Comparison of ENCODE assay signal across 22 cellular contexts in the genomic region with DNA sequence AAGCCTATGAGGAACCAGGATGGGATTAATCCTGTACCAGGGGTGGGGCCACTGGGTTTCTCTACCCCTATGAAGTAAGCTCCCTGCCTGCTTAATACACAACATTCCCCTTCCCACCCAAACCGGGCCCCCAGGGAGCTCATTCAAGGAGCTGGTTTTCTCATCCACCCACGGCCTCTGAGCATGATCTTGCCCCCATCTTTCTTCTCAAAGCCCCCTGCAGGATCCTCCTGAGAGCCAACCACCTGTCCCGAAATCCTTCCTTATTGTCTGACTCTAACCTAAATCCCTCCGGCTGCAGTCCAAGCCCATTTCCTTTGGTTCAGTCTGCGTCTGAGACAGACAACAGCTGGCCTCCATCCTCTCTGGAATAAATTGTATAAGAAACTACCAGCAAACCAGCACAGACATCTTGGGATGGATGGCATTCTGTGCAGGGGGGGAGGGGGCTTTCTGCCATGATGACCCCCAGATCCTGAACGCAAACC. TPM values are rescaled to one million over a fixed set of nuclear protein-coding genes. Genes with fewer than 3 reads are reported as not detected.
A peak's percentile ranks its signal among the peaks of the same experiment; 100 is the strongest.
DNase-seq lines count a peak whose midpoint lies in the region; FAIRE-seq and TF ChIP-seq lines count a peak whose summit lies in the region.
"Had no signal": no experiment of that assay in that cellular context is flagged by ENCODE, and none has a peak within 500 bp of the region (broad histone marks: within the 10 kb centered on the region; RNA-seq: fewer than 3 reads in every experiment).

No MANE protein-coding gene starts in this region.

- H2AK5ac ChIP-seq in H9 (ENCODE audit: insufficient read length, low read length): no peak overlapping the region

- no peak overlapping the region for H2BK5ac ChIP-seq in H9 (ENCODE audit: insufficient read length, low read length)

- CTCF ChIA-PET in PC-9 (lab: Charles Lee) (no interaction called here), MCF 10A (lab: Yijun Ruan, JAX) (interaction anchor here (3.0 kb wide), 1 partner anchor 10 kb away, joined by 9 read pairs; no protein-coding TSS in a partner anchor)
- CTCF ChIA-PET in activated CD4-positive, alpha-beta memory T cell treated with anti-CD3 and anti-CD28 coated beads for 36 hours (lab: Charles Lee): interaction anchor here (0.8 to 1.0 kb wide), 2 partner anchors 94 to 334 kb away, joined by 3 to 4 read pairs; no protein-coding TSS in a partner anchor

- no peak overlapping the region for H3T11ph ChIP-seq in H9 (ENCODE audit: low read length)

- H3K27me3 Mint-ChIP-seq in H9 (ENCODE audit: low read depth) (peaks cover 2% of the 10 kb centered on the region; the same call in 1 of the 2 replicates), MCF 10A (ENCODE audit: insufficient read depth, unreplicated experiment) (no peaks in the 10 kb centered on the region)
- H3K27me3 Mint-ChIP-seq in activated CD4-positive, alpha-beta memory T cell treated with anti-CD3 and anti-CD28 coated beads for 36 hours: no peaks in the 10 kb centered on the region
- H3K27me3 Mint-ChIP-seq: activated CD8-positive, alpha-beta T cell treated with anti-CD3 and anti-CD28 coated beads for 36 hours; activated naive CD4-positive, alpha-beta T cell treated with anti-CD3 and anti-CD28 coated beads, Interleukin-2, amount 50 U/mL, for 24 hours; CD4-positive, alpha-beta memory T cell had no signal

- POLR2A ChIA-PET in PC-9 (lab: Charles Lee; ENCODE audit: unreplicated experiment) (interaction anchor here (0.6 kb wide), 1 partner anchor 31 kb away, joined by 3 read pairs; no protein-coding TSS in a partner anchor), MCF 10A (lab: Yijun Ruan, JAX) (no interaction called here)
- POLR2A ChIA-PET in activated CD4-positive, alpha-beta memory T cell treated with anti-CD3 and anti-CD28 coated beads for 36 hours (lab: Charles Lee): no interaction called here

- H3K4me3 ChIP-seq in PC-9 (no peak overlapping the region), kidney (ENCODE audit: low read length in 2 of 2) (peak overlapping the region in 1 of 2 donors; percentile 18), small intestine (ENCODE audit: low read depth in 1 of 2, low read length in 2 of 2) (no peak overlapping the region)
- H3K4me3 ChIP-seq: heart right ventricle, lower lobe of right lung, ovary, sigmoid colon, thyroid gland had no signal

- H2BK12ac ChIP-seq in H9 (ENCODE audit: insufficient read length, low read depth, low read length): no peak overlapping the region

- no peak overlapping the region for H2BK15ac ChIP-seq in H9 (ENCODE audit: low read depth, low read length)

- H3K4me3 Mint-ChIP-seq in H9 (peak overlapping the region in 1 of 2 experiments; percentile 2; a peak in 3 of 5 replicates), MCF 10A (ENCODE audit: unreplicated experiment) (no peak overlapping the region)
- H3K4me3 Mint-ChIP-seq in activated CD4-positive, alpha-beta memory T cell treated with anti-CD3 and anti-CD28 coated beads for 36 hours: no peak overlapping the region
- H3K4me3 Mint-ChIP-seq: activated B cell treated with CpG ODN at 0.5 μM for 24 hours; activated CD8-positive, alpha-beta T cell treated with anti-CD3 and anti-CD28 coated beads for 36 hours; activated naive CD4-positive, alpha-beta T cell treated with anti-CD3 and anti-CD28 coated beads, Interleukin-2, amount 50 U/mL, for 24 hours; activated T-cell treated with anti-CD3 and anti-CD28 coated beads, Interleukin-2, amount 50 U/mL, for 4 hours; CD4-positive, alpha-beta memory T cell had no signal

- H3K27ac Mint-ChIP-seq in H9: peak overlapping the region; percentile 10 to 88 (median 14); a peak in 5 of 7 replicates
- H3K27ac Mint-ChIP-seq in activated CD4-positive, alpha-beta memory T cell treated with anti-CD3 and anti-CD28 coated beads for 36 hours: no peak overlapping the region
- H3K27ac Mint-ChIP-seq in MCF 10A (ENCODE audit: low read depth, unreplicated experiment): no peak overlapping the region
- H3K27ac Mint-ChIP-seq: activated B cell treated with CpG ODN at 0.5 μM for 24 hours; activated CD8-positive, alpha-beta T cell treated with anti-CD3 and anti-CD28 coated beads for 36 hours; activated naive CD4-positive, alpha-beta T cell treated with anti-CD3 and anti-CD28 coated beads, Interleukin-2, amount 50 U/mL, for 24 hours had no signal

- H3K27ac ChIP-seq in H9 (ENCODE audit: insufficient read length, low read depth, low read length): no peak overlapping the region
- H3K27ac ChIP-seq in PC-9: no peak overlapping the region
- H3K27ac ChIP-seq in kidney (ENCODE audit: low read depth in 2 of 2, low read length in 2 of 2): peak overlapping the region; percentile 59 to 60
- H3K27ac ChIP-seq in small intestine (ENCODE audit: low read depth in 1 of 2, low read length in 1 of 2): peak overlapping the region; percentile 83 to 87
- H3K27ac ChIP-seq: heart right ventricle, ovary, sigmoid colon had no signal

- no peaks in the 10 kb centered on the region for H3K27me3 ChIP-seq in H9 (ENCODE audit: insufficient read depth, low read length)
- no peaks in the 10 kb centered on the region for H3K27me3 ChIP-seq in PC-9 (ENCODE audit: insufficient read depth, low read depth)
- H3K27me3 ChIP-seq in small intestine (ENCODE audit: control insufficient read depth in 2 of 2, insufficient read depth in 2 of 2, low read length in 2 of 2): no peaks in the 10 kb centered on the region
- H3K27me3 ChIP-seq: ovary, sigmoid colon, thyroid gland had no signal

- no peak overlapping the region for H3K4ac ChIP-seq in H9 (ENCODE audit: low read depth, low read length)

- no peak overlapping the region for H2BK120ac ChIP-seq in H9 (ENCODE audit: low read depth, low read length, poor library complexity, severe bottlenecking)

- H2AFZ ChIP-seq in H9 (ENCODE audit: low read length) (no peak overlapping the region), PC-9 (no peak overlapping the region)

- intact Hi-C loops in PC-9 (cut with micrococcal nuclease; ENCODE audit: unreplicated experiment) (no loop called here), kidney (cut with DNase I) (no loop called here), MCF 10A (cut with micrococcal nuclease) (loop anchor here (10.0 kb wide), 1 partner anchor 697 kb away; no protein-coding TSS in a partner anchor)
- intact Hi-C loops in activated CD4-positive, alpha-beta memory T cell treated with anti-CD3 and anti-CD28 coated beads for 36 hours (cut with micrococcal nuclease): no loop called here

- no peak overlapping the region for H3K23ac ChIP-seq in H9 (ENCODE audit: insufficient read length, low read depth, low read length)

- H3K36me3 ChIP-seq in PC-9 (ENCODE audit: low read depth) (peaks cover 3% of the 10 kb centered on the region; the same call in 1 of the 2 replicates), kidney (ENCODE audit: control insufficient read depth in 1 of 2, insufficient read depth in 2 of 2, low read length in 2 of 2) (peaks cover 8 to 28% of the 10 kb centered on the region in 2 donors), small intestine (ENCODE audit: control insufficient read depth in 2 of 2, insufficient read depth in 2 of 2, low read length in 2 of 2) (peaks cover 0 to 2% of the 10 kb centered on the region in 2 donors)
- H3K36me3 ChIP-seq: heart right ventricle, lower lobe of right lung, ovary, sigmoid colon, thyroid gland had no signal

- H4K5ac ChIP-seq in H9 (ENCODE audit: insufficient read length, low read depth, low read length): no peak overlapping the region

- H3K9me3 Mint-ChIP-seq in H9 (no peaks in the 10 kb centered on the region), MCF 10A (ENCODE audit: unreplicated experiment) (no peaks in the 10 kb centered on the region)
- no peaks in the 10 kb centered on the region for H3K9me3 Mint-ChIP-seq in activated CD4-positive, alpha-beta memory T cell treated with anti-CD3 and anti-CD28 coated beads for 36 hours
- H3K9me3 Mint-ChIP-seq: activated B cell treated with CpG ODN at 0.5 μM for 24 hours; activated CD8-positive, alpha-beta T cell treated with anti-CD3 and anti-CD28 coated beads for 36 hours; activated naive CD4-positive, alpha-beta T cell treated with anti-CD3 and anti-CD28 coated beads, Interleukin-2, amount 50 U/mL, for 24 hours; activated T-cell treated with anti-CD3 and anti-CD28 coated beads, Interleukin-2, amount 50 U/mL, for 4 hours; CD4-positive, alpha-beta memory T cell had no signal

- WGBS in H9 (ENCODE audit: extremely low coverage, insufficient read length, low lambda C conversion rate): no CpG with 5 or more reads among the region's 6 CpGs
- WGBS in small intestine, 3 donors: 12 to 39% (median 27%) methylated on average over 6 of the region's 6 CpGs

- H3K4me1 Mint-ChIP-seq in H9 (peaks cover 77 to 81% of the 10 kb centered on the region in 2 experiments), MCF 10A (ENCODE audit: insufficient read depth, unreplicated experiment) (peaks cover 27% of the 10 kb centered on the region)
- peaks cover 17% of the 10 kb centered on the region for H3K4me1 Mint-ChIP-seq in activated CD4-positive, alpha-beta memory T cell treated with anti-CD3 and anti-CD28 coated beads for 36 hours (ENCODE audit: low read depth)
- H3K4me1 Mint-ChIP-seq: activated naive CD4-positive, alpha-beta T cell treated with anti-CD3 and anti-CD28 coated beads, Interleukin-2, amount 50 U/mL, for 24 hours had no signal

- DNase-seq in H9: no peak
- no peak for DNase-seq in PC-9
- DNase-seq in kidney: no peak
- DNase-seq in small intestine: no peak
- DNase-seq in activated CD4-positive, alpha-beta memory T cell treated with anti-CD3 and anti-CD28 coated beads for 36 hours: no peak
- no peak for DNase-seq in kidney tubule cell (ENCODE audit: low spot score)
- DNase-seq in MCF 10A (ENCODE audit: unreplicated experiment): no peak
- DNase-seq: activated B cell treated with CpG ODN at 0.5 μM for 24 hours; activated CD8-positive, alpha-beta T cell treated with anti-CD3 and anti-CD28 coated beads for 36 hours; activated T-cell treated with anti-CD3 and anti-CD28 coated beads, Interleukin-2, amount 50 U/mL, for 4 hours; CD4-positive, alpha-beta memory T cell; heart right ventricle; Karpas-422; lower lobe of right lung; NCI-H1105; NCI-H2081 treated with DMSO at 0.1 percent for 48 hours; ovary; sigmoid colon; stimulated activated naive CD4-positive, alpha-beta T cell treated with Interleukin-2 at 50 U/mL for 16 hours; thyroid gland had no signal

- H3K14ac ChIP-seq in H9 (ENCODE audit: insufficient read depth, low read length): no peak overlapping the region

- TF ChIP-seq CTCF in H9 (conservative IDR thresholded peaks at IDR 0.05): no peak
- no peak for TF ChIP-seq CTCF in PC-9 (conservative IDR thresholded peaks at IDR 0.05)
- TF ChIP-seq CTCF in kidney (IDR thresholded peaks at IDR 0.05; ENCODE audit: borderline replicate concordance, extremely low read depth, insufficient read depth): no peak
- no peak for TF ChIP-seq CTCF in MCF 10A (IDR thresholded peaks at IDR 0.05; ENCODE audit: unreplicated experiment)

- H3K36me3 Mint-ChIP-seq in H9 (ENCODE audit: insufficient read depth in 1 of 3, low read depth in 3 of 3) (peaks cover 6 to 16% (median 16%) of the 10 kb centered on the region in 3 experiments; a peak in 6 of 7 replicates), MCF 10A (ENCODE audit: insufficient read depth, unreplicated experiment) (no peaks in the 10 kb centered on the region)
- peaks cover 11% of the 10 kb centered on the region for H3K36me3 Mint-ChIP-seq in activated CD4-positive, alpha-beta memory T cell treated with anti-CD3 and anti-CD28 coated beads for 36 hours
- H3K36me3 Mint-ChIP-seq: CD4-positive, alpha-beta memory T cell had no signal

- H3K56ac ChIP-seq in H9 (ENCODE audit: insufficient read length, low read depth, low read length): no peak overlapping the region

- H3K79me1 ChIP-seq in H9 (ENCODE audit: insufficient read depth, low read depth, low read length, poor library complexity, severe bottlenecking): peaks cover 4% of the 10 kb centered on the region

- H3K18ac ChIP-seq in H9 (ENCODE audit: insufficient read length, low read depth, low read length): no peak overlapping the region

- no peaks in the 10 kb centered on the region for H3K23me2 ChIP-seq in H9 (ENCODE audit: insufficient read length, low read depth, low read length, poor library complexity, severe bottlenecking)

- H3K4me2 ChIP-seq in H9 (ENCODE audit: insufficient read depth, insufficient read length, low read length) (no peak overlapping the region), PC-9 (peak overlapping the region; percentile 51; the same call in 1 of the 2 replicates)

- no peak for FAIRE-seq in kidney (lab: Jason Lieb, UNC)
- no peak for FAIRE-seq in small intestine (lab: Jason Lieb, UNC)
- FAIRE-seq: HTR-8/SVneo had no signal

- H3K9me2 ChIP-seq in PC-9 (ENCODE audit: insufficient read depth): no peaks in the 10 kb centered on the region

- H3K9ac ChIP-seq in H9 (ENCODE audit: extremely low read depth, insufficient read length, low read length) (no peak overlapping the region), kidney (ENCODE audit: low read length in 2 of 2) (no peak overlapping the region)

- H4K20me1 ChIP-seq in H9 (ENCODE audit: control insufficient read depth, insufficient read depth, insufficient read length) (no peaks in the 10 kb centered on the region), PC-9 (ENCODE audit: insufficient read depth) (no peaks in the 10 kb centered on the region)

- H3K9me3 ChIP-seq in H9 (ENCODE audit: control insufficient read depth, low read depth, low read length) (no peaks in the 10 kb centered on the region), PC-9 (ENCODE audit: insufficient read depth, low read depth) (no peaks in the 10 kb centered on the region), kidney (ENCODE audit: control insufficient read depth in 1 of 2, low read length in 2 of 2) (no peaks in the 10 kb centered on the region), small intestine (ENCODE audit: control insufficient read depth, low read depth) (no peaks in the 10 kb centered on the region)
- H3K9me3 ChIP-seq: heart right ventricle, lower lobe of right lung, ovary, sigmoid colon, thyroid gland had no signal

- H3K79me2 ChIP-seq in H9 (ENCODE audit: insufficient read depth, low read length): peaks cover 39% of the 10 kb centered on the region; the same call in 1 of the 2 replicates
- peaks cover 89% of the 10 kb centered on the region for H3K79me2 ChIP-seq in PC-9 (ENCODE audit: low read depth)

- H4K8ac ChIP-seq in H9 (replicated peaks; ENCODE audit: insufficient read length, low read depth, low read length): no peak overlapping the region

- H3K4me1 ChIP-seq in H9 (ENCODE audit: insufficient read depth, low read length): peaks cover 37% of the 10 kb centered on the region
- H3K4me1 ChIP-seq in PC-9 (replicated peaks; ENCODE audit: insufficient read depth): peaks cover 78% of the 10 kb centered on the region
- H3K4me1 ChIP-seq in kidney (ENCODE audit: control insufficient read depth in 1 of 2, insufficient read depth in 1 of 2, low read depth in 1 of 2, low read length in 2 of 2): peaks cover 68 to 89% of the 10 kb centered on the region in 2 donors
- H3K4me1 ChIP-seq in small intestine (ENCODE audit: control insufficient read depth in 2 of 2, insufficient read depth in 1 of 2, low read depth in 1 of 2, low read length in 1 of 2): peaks cover 0 to 17% of the 10 kb centered on the region in 2 donors
- H3K4me1 ChIP-seq: sigmoid colon had no signal

- peaks cover 36% of the 10 kb centered on the region for H3F3A ChIP-seq in PC-9 (ENCODE audit: insufficient read depth, low read depth)

- H2BK20ac ChIP-seq in H9 (ENCODE audit: low read depth, low read length, poor library complexity, severe bottlenecking): no peak overlapping the region

- no TSS peak for BruUV-seq in PC-9 (replicated peaks; lab: Mats Ljungman, UMichigan)
- no TSS peak for BruUV-seq in MCF 10A (replicated peaks; lab: Mats Ljungman, UMichigan)

- H4K91ac ChIP-seq in H9 (ENCODE audit: insufficient read length, low read depth, low read length): no peak overlapping the region

RNA-seq across cellular contexts. Expression of gene KCNK5, which starts 21.0 kb away (rescaled TPM):
- total RNA-seq in H9 (2021): 30.0 and 31.8 TPM in 2 replicates
- total RNA-seq in PC-9 (2021): 11.9 and 14.3 TPM in 2 replicates
- total RNA-seq in kidney: 77.0 TPM
- 48.4 TPM for polyA plus RNA-seq in kidney (ENCODE audit: insufficient read depth, low read depth, low replicate concordance)
- 10 to 100 TPM; 39.6 to 44.1 (median 43.0) TPM for polyA plus RNA-seq in small intestine
- 10 to 100 TPM; 16.2 to 16.5 TPM for total RNA-seq in activated CD4-positive, alpha-beta memory T cell treated with anti-CD3 and anti-CD28 coated beads for 36 hours
- 1.3 and 2.6 TPM in 2 replicates for total RNA-seq in MCF 10A (2022)
- total RNA-seq: activated B cell treated with CpG ODN at 0.5 μM for 24 hours had no signal

Comparison
In these comparisons a context has a peak if more than half of its experiments do, and no peak if none do; other contexts are left out.
1. H3K27ac ChIP-seq: peak in kidney (2 of 2) and small intestine (2 of 2); none in H9 (single experiment) and PC-9 (single experiment).
2. H3K27ac Mint-ChIP-seq: peak in H9 (3 of 3); none in activated CD4-positive, alpha-beta memory T cell treated with anti-CD3 and anti-CD28 coated beads for 36 hours (single experiment) and MCF 10A (single experiment).